ENCODE assay signal across 2 cellular contexts in the genomic region with DNA sequence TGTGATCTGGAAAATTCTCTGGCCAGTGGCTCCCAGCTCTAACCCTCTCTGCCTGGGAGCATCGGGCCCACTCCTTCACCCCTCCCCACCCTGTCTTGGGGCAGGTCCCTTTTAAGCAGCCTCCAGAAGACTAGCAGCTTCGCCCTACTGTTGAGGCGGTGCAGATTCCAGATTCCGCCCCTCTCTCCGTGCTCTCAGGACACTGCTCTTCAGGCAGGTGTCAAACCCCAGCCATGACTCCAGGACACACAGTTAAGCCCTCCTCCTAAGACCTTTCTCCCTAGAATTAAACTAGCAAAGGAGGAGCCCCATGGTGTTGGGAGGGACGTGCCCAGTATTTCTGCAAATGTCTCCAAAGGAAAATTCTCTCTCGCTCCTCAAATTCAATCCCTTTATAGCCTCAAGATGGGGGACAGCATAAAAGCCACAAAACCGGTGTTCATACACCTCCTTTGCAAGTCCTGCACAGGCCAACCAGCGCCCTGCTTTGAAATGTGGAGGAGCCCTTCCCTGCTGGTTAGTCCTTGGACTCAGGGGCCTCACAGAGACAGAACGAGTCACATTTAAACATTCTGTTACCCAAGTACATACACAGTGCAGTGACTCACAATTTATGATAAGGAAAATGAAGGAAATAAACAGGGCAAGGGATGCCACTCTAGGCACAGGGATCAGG.
TF ChIP-seq lines count a peak whose summit lies in the region.

No MANE protein-coding gene starts in this region.

TF ChIP-seq in IMR-90, 13 proteins besides CTCF, POLR2A, EP300 and RAD21:
- TF ChIP-seq MAFK (IDR thresholded peaks at IDR 0.05; ENCODE audit: low read depth, low read length), result no peak
- TF ChIP-seq CHD1 (IDR thresholded peaks at IDR 0.05; ENCODE audit: low read depth, low read length), result no peak
- no peak for TF ChIP-seq MXI1 (IDR thresholded peaks at IDR 0.05; ENCODE audit: borderline replicate concordance, low read depth, low read length)
- no peak for TF ChIP-seq NFE2L2 (IDR thresholded peaks at IDR 0.05; ENCODE audit: low read depth, low read length)
- TF ChIP-seq, protein P1, sequence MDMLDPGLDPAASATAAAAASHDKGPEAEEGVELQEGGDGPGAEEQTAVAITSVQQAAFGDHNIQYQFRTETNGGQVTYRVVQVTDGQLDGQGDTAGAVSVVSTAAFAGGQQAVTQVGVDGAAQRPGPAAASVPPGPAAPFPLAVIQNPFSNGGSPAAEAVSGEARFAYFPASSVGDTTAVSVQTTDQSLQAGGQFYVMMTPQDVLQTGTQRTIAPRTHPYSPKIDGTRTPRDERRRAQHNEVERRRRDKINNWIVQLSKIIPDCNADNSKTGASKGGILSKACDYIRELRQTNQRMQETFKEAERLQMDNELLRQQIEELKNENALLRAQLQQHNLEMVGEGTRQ (IDR thresholded peaks at IDR 0.05; ENCODE audit: low read depth, low read length), result no peak
- TF ChIP-seq, protein P2, sequence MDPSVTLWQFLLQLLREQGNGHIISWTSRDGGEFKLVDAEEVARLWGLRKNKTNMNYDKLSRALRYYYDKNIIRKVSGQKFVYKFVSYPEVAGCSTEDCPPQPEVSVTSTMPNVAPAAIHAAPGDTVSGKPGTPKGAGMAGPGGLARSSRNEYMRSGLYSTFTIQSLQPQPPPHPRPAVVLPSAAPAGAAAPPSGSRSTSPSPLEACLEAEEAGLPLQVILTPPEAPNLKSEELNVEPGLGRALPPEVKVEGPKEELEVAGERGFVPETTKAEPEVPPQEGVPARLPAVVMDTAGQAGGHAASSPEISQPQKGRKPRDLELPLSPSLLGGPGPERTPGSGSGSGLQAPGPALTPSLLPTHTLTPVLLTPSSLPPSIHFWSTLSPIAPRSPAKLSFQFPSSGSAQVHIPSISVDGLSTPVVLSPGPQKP (IDR thresholded peaks at IDR 0.05; ENCODE audit: borderline replicate concordance, low read depth, low read length), result no peak
- TF ChIP-seq CEBPB (IDR thresholded peaks at IDR 0.05; ENCODE audit: low read depth, low read length), result no peak
- TF ChIP-seq BHLHE40 (IDR thresholded peaks at IDR 0.05; ENCODE audit: low read depth, low read length), result no peak

TF ChIP-seq in K562, 482 proteins besides CTCF, POLR2A, EP300 and RAD21:
- no peak for TF ChIP-seq ZNF445 (CRISPR knock-in tag; IDR thresholded peaks at IDR 0.05; ENCODE audit: low read depth)
- TF ChIP-seq NFRKB (IDR thresholded peaks at IDR 0.05; ENCODE audit: low read depth), result no peak
